8 cellular contexts compared by ENCODE assay signal in the genomic region with DNA sequence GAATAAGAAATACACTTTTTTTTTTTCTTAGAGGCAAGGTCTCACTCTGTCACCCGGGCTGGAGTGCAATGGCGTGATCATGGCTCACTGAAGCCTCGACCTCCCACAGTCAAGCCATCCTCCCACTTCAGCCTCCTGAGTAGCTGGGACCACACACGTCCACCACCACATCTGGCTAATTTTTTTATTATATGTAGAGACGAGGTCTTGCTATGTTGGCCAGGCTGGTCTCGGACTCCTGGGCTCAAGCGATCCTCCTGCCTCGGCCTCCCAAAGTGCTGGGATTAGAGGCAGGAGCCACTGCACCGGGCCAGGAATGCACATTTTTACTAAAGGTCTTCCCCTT. TPM values are rescaled to one million over a fixed set of nuclear protein-coding genes. Genes with fewer than 3 reads are reported as not detected.
DNase-seq lines count a peak whose midpoint lies in the region; ATAC-seq and TF ChIP-seq lines count a peak whose summit lies in the region.

No MANE protein-coding gene starts in this region.

- DNase-seq in DND-41 (no peak), SK-N-MC (ENCODE audit: low read depth, low spot score) (no peak), esophagus muscularis mucosa (ENCODE audit: extremely low spot score) (no peak), NCI-H2029 (lab: John Stamatoyannopoulos, UW) (no peak), putamen (ENCODE audit: low spot score) (no peak), amygdala (lab: John Stamatoyannopoulos, UW) (no peak), 8988T (no peak)

- intact Hi-C loops in esophagus muscularis mucosa (cut with DNase I) = no loop called here

- no peak for TF ChIP-seq POLR2A in esophagus muscularis mucosa (IDR thresholded peaks at IDR 0.05; ENCODE audit: low read depth)

- ATAC-seq in DND-41 (ENCODE audit: insufficient read depth, low read depth) = no peak

- H3K4me1 ChIP-seq in DND-41 (ENCODE audit: insufficient read depth, low read length) (peaks cover 66% of the 10 kb centered on the region), esophagus muscularis mucosa (peaks cover 47 to 78% (median 75%) of the 10 kb centered on the region in 4 donors), rectal smooth muscle tissue (ENCODE audit: control insufficient read depth, insufficient read depth, low read length) (peaks cover 23% of the 10 kb centered on the region)

- 63% methylated on average over 9 of the region's 9 CpGs for WGBS in esophagus muscularis mucosa

- H2AFZ ChIP-seq in DND-41 (ENCODE audit: low read depth, low read length) = no peak overlapping the region

- H3K36me3 ChIP-seq in DND-41 (ENCODE audit: insufficient read depth, low read length) (peaks cover 70% of the 10 kb centered on the region), SK-N-MC (ENCODE audit: insufficient read depth, low read length) (peaks cover 61% of the 10 kb centered on the region), esophagus muscularis mucosa (peaks cover 29 to 51% (median 36%) of the 10 kb centered on the region in 4 donors), rectal smooth muscle tissue (ENCODE audit: control insufficient read depth, insufficient read depth, low read length) (peaks cover 29% of the 10 kb centered on the region)

- no peaks in the 10 kb centered on the region for H3K27me3 ChIP-seq in DND-41 (ENCODE audit: insufficient read depth, low read length, poor library complexity)
- H3K27me3 ChIP-seq in esophagus muscularis mucosa = no peaks in the 10 kb centered on the region
- no peaks in the 10 kb centered on the region for H3K27me3 ChIP-seq in rectal smooth muscle tissue (ENCODE audit: control insufficient read depth, insufficient read depth, low read length)

- H3K4me3 ChIP-seq in DND-41 (ENCODE audit: low read depth in 1 of 2, low read length in 2 of 2) (peak overlapping the region; percentile 63 to 79), SK-N-MC (peak overlapping the region; percentile 84), esophagus muscularis mucosa (peak overlapping the region; percentile 80 to 92 (median 85)), rectal smooth muscle tissue (ENCODE audit: low read length) (peak overlapping the region; percentile 97)

- H3K79me2 ChIP-seq in DND-41 (ENCODE audit: insufficient read depth, low read length) = peaks cover 79% of the 10 kb centered on the region

- peak overlapping the region; percentile 97; the same call in 1 of the 2 replicates for H3K27ac ChIP-seq in DND-41 (ENCODE audit: low read length)
- no peak overlapping the region for H3K27ac ChIP-seq in SK-N-MC
- H3K27ac ChIP-seq in esophagus muscularis mucosa (replicated peaks in 1 of 4) = no peak overlapping the region
- no peak overlapping the region for H3K27ac ChIP-seq in rectal smooth muscle tissue (ENCODE audit: low read depth, low read length)

- no peak for TF ChIP-seq CTCF in DND-41 (IDR thresholded peaks at IDR 0.05; ENCODE audit: borderline replicate concordance, extremely low read depth, low read length, poor library complexity, severe bottlenecking)
- no peak for TF ChIP-seq CTCF in esophagus muscularis mucosa (IDR thresholded peaks at IDR 0.05)

- H3K9ac ChIP-seq in DND-41 (ENCODE audit: low read depth, low read length) = peak overlapping the region; percentile 73
- peak overlapping the region; percentile 91 for H3K9ac ChIP-seq in SK-N-MC (ENCODE audit: insufficient read length)
- H3K9ac ChIP-seq in rectal smooth muscle tissue (ENCODE audit: low read length) = no peak overlapping the region

- H3K4me2 ChIP-seq in DND-41 (ENCODE audit: insufficient read depth, low read length) = peak overlapping the region; percentile 97

- H3K9me3 ChIP-seq in DND-41 (ENCODE audit: insufficient read depth, low read length, severe bottlenecking) (no peaks in the 10 kb centered on the region), SK-N-MC (ENCODE audit: low read depth, low read length) (no peaks in the 10 kb centered on the region), esophagus muscularis mucosa (no peaks in the 10 kb centered on the region)

- TF ChIP-seq EP300 in esophagus muscularis mucosa (IDR thresholded peaks at IDR 0.05) = no peak

- H4K20me1 ChIP-seq in DND-41 (ENCODE audit: insufficient read depth, low read length) = peaks cover 65% of the 10 kb centered on the region

RNA-seq across cellular contexts. Expression of a gene that starts 2.4 kb away (rescaled TPM):
- total RNA-seq in esophagus muscularis mucosa = 100 to 1,000 TPM; 101 to 148 (median 136) TPM

RNA-seq across cellular contexts. Expression of a gene that starts 28.9 kb away (rescaled TPM):
- total RNA-seq in esophagus muscularis mucosa = 10 to 100 TPM; 34.3 to 63.7 (median 45.7) TPM

RNA-seq across cellular contexts. Expression of a gene that starts 29.1 kb away (rescaled TPM):
- 10 to 100 TPM; 17.4 to 21.5 (median 18.3) TPM for total RNA-seq in esophagus muscularis mucosa
